In the genomic region with DNA sequence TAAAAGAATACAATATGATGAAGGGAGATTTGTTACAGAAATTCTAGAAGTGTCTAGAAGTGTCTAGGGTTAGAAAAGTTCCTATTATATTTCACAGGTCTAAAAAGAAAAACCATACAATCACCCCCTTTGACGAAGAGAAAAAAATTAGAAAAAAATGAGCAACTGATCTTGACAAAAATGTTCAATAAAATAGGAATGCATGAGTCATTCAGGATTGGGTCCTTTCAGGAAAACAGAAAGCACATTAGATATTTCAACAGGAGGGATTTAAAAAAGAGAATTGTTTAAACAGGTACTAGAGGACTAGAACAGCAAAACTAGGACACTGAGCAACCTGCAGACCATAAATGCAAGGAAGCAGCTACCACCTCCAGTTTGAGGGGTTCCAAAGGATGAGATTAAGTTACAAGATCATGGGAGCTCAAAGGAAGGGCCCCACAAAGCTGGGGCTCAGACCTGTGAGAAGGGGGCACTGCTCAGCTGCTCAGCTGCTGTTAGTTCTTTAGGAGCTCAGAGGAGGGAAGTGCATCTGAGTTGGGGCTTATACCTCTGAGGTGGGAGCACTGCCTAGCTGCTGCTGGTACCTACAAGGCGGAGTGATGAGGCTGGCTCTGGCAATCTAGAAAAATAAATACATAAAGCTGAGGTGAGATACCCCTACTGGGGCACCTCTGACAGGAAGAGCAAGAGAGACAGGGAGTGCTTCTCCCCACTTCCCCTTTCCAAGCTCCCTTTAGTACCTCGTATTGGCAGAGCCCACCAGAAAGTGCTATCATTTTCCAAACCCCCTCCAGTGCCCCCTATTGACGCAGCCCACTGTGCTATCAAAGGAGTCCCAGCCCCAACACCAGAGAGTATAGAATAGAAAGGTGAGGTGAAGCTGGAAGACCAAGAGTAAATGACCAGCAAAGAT, we compare ENCODE assay signal across 1 cellular context.
TF ChIP-seq lines count a peak whose summit lies in the region.

No MANE protein-coding gene starts in this region.

TF ChIP-seq in K562, 482 proteins besides CTCF, POLR2A, EP300 and RAD21 (continued from another document):
- TF ChIP-seq, protein P1, sequence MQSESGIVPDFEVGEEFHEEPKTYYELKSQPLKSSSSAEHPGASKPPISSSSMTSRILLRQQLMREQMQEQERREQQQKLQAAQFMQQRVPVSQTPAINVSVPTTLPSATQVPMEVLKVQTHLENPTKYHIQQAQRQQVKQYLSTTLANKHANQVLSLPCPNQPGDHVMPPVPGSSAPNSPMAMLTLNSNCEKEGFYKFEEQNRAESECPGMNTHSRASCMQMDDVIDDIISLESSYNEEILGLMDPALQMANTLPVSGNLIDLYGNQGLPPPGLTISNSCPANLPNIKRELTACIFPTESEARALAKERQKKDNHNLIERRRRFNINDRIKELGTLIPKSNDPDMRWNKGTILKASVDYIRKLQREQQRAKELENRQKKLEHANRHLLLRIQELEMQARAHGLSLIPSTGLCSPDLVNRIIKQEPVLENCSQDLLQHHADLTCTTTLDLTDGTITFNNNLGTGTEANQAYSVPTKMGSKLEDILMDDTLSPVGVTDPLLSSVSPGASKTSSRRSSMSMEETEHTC (IDR thresholded peaks at IDR 0.05), result no peak
- TF ChIP-seq ZNF184 (CRISPR knock-in tag; IDR thresholded peaks at IDR 0.05) (no peak), SPI1 (IDR thresholded peaks at IDR 0.05; ENCODE audit: borderline replicate concordance, low read depth, low read length) (peak; percentile 93), WHSC1 (IDR thresholded peaks at IDR 0.05; ENCODE audit: low read length) (no peak), SMAD2 (IDR thresholded peaks at IDR 0.05; ENCODE audit: low read depth, low read length) (no peak)
- TF ChIP-seq, protein P2, sequence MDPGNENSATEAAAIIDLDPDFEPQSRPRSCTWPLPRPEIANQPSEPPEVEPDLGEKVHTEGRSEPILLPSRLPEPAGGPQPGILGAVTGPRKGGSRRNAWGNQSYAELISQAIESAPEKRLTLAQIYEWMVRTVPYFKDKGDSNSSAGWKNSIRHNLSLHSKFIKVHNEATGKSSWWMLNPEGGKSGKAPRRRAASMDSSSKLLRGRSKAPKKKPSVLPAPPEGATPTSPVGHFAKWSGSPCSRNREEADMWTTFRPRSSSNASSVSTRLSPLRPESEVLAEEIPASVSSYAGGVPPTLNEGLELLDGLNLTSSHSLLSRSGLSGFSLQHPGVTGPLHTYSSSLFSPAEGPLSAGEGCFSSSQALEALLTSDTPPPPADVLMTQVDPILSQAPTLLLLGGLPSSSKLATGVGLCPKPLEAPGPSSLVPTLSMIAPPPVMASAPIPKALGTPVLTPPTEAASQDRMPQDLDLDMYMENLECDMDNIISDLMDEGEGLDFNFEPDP (CRISPR knock-in tag; IDR thresholded peaks at IDR 0.05), result no peak
